27 cellular contexts compared by ENCODE assay signal in genomic region chr2:65212115-65212514, GRCh38. TPM values are rescaled to one million over a fixed set of nuclear protein-coding genes. Genes with fewer than 3 reads are reported as not detected.
DNase-seq lines count a peak whose midpoint lies in the region; ATAC-seq and TF ChIP-seq lines count a peak whose summit lies in the region.
"Had no signal": no experiment of that assay in that cellular context is flagged by ENCODE, and none has a peak within 500 bp of the region (broad histone marks: within the 10 kb centered on the region; RNA-seq: fewer than 3 reads in every experiment).

No MANE protein-coding gene starts in this region.

- TF ChIP-seq CTCF in mucosa of descending colon (IDR thresholded peaks at IDR 0.05): no peak

- no peaks in the 10 kb centered on the region for H3K36me3 ChIP-seq in mucosa of descending colon (ENCODE audit: low read depth)
- H3K36me3 ChIP-seq: BE2C; BLaER1 treated with 17β-estradiol and CSF1 and Interleukin-3, amounts not matched to agents 10 nM and 100 nM had no signal

- no peaks in the 10 kb centered on the region for H3K4me1 ChIP-seq in mucosa of descending colon (ENCODE audit: low read depth)
- H3K4me1 ChIP-seq: A549, BE2C, Caco-2 had no signal

- DNase-seq in left colon (no peak), mucosa of descending colon (no peak), HuH-7 (ENCODE audit: low spot score) (no peak), NCI-H226 (no peak)
- DNase-seq: 8988T; ACHN; AML-193; BE2C; C1 segment of cervical spinal cord; Caco-2; Calu3; CD4-positive, alpha-beta memory T cell; CD4-positive, alpha-beta T cell; CD4-positive, CD25-positive, alpha-beta regulatory T cell; CD8-positive, alpha-beta memory T cell; CD8-positive, alpha-beta T cell; COR-L47; DMS 273 treated with DMSO at 0.1 percent for 48 hours; DMS153; DMS53; DMS79; DMS79 treated with DMSO at 0.1 percent for 48 hours; DND-41; EL had no signal

- H3K9me3 ChIP-seq in mucosa of descending colon: no peaks in the 10 kb centered on the region
- H3K9me3 ChIP-seq: A549; BE2C; BLaER1; BLaER1 treated with 17β-estradiol and CSF1 and Interleukin-3, amounts not matched to agents 10 nM and 100 nM; Caco-2 had no signal

- intact Hi-C loops in left colon (cut with DNase I, micrococcal nuclease) (no loop called here), mucosa of descending colon (cut with DNase I, micrococcal nuclease) (no loop called here)

- ATAC-seq in left colon (peak; percentile 62), mucosa of descending colon (peak; percentile 51)
- ATAC-seq: A549; CD8-positive, alpha-beta T cell had no signal

- no peak overlapping the region for H3K4me3 ChIP-seq in mucosa of descending colon
- H3K4me3 ChIP-seq: A549; BLaER1; BLaER1 treated with 17β-estradiol and CSF1 and Interleukin-3, amounts not matched to agents 10 nM and 100 nM had no signal

RNA-seq across cellular contexts. Expression of gene ACTR2, which starts 15.5 kb away (rescaled TPM):
- 100 to 1,000 TPM; 291 to 319 TPM for total RNA-seq in left colon
- total RNA-seq in mucosa of descending colon: 100 to 1,000 TPM; 235 to 273 (median 268) TPM
